In the genomic region with DNA sequence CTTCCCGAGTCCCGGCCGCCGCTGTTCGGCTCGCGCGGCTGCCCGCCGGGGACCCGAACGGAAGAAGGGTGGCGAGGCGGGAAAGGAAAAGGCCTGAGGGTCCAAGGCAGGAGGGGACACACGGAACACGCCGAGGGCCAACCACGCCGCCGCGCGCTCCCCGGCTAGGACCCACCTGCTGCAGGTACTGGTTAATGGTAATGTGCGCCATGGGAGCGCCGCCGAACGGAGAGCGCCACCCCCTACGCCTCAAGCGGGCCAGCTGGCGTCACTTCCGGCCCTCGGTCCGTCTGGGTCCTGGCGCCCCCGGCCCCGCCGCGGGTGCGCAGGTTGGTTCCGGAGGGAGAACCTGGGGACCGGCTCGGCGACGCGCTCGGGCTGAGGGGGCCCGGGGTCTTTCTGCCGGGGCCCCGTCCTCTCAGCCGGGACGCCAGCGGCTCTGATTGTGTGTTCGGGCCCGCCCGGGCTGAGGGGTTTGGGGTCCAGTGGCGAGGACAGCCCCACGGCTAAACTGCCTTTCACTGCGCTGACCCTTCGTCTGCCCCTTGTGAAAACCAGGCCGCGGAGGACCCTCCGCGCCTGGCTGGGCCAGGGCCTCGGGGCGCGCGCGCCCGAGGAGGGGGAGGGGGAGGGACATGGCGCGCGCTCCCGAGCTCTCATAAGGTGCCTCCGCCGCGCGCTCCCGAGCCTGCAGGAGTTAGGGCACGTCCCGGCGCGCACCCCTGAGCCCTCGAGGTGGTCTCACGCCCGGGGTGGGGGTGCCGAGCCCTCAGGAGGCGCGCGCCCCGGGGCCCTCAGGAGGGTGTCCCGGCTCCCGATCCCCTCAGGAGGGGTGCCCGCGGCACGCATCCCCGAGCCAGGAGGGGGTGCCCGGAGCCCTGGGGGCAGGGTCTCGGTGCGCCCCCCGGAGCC, we compare ENCODE assay signal across 8 cellular contexts. TPM values are rescaled to one million over a fixed set of nuclear protein-coding genes. Genes with fewer than 3 reads are reported as not detected.
DNase-seq lines count a peak whose midpoint lies in the region; ATAC-seq and TF ChIP-seq lines count a peak whose summit lies in the region.

A gene (minus strand): TSS at position 246 of the 912 bp plus-strand sequence. CDS start 35 bp downstream, at position 211.

- peak within 1 kb of the TSS; percentile 95 for H3K4me3 Mint-ChIP-seq in CD4-positive, alpha-beta T cell

- intact Hi-C loops in CD4-positive, alpha-beta T cell (cut with DNase I, micrococcal nuclease), result loop anchor here (1.0 to 10.0 kb wide), 7 partner anchors 54 to 521 kb away; a partner anchor contains a TSS

- no peaks in the 10 kb centered on the region for H3K27me3 ChIP-seq in CD4-positive, alpha-beta T cell (ENCODE audit: control insufficient read depth, insufficient read depth, low read length)

- H3K27me3 Mint-ChIP-seq in CD4-positive, alpha-beta T cell, result no peaks in the 10 kb centered on the region

- peaks cover 49% of the 10 kb centered on the region for H3K36me3 Mint-ChIP-seq in CD4-positive, alpha-beta T cell (ENCODE audit: low read depth)

- H3K9me3 ChIP-seq in CD4-positive, alpha-beta T cell (ENCODE audit: control insufficient read depth, low read length), result no peaks in the 10 kb centered on the region

- H3K27ac Mint-ChIP-seq in CD4-positive, alpha-beta T cell, result peak within 1 kb of the TSS; percentile 88

- ATAC-seq in CD4-positive, alpha-beta T cell (ENCODE audit: poor library complexity), result peak; percentile 64
- ATAC-seq in GM19438 (IDR thresholded peaks at IDR 0.05; ENCODE audit: low read depth, unreplicated experiment), result peak; percentile 71
- peak; percentile 77 for ATAC-seq in HG03571 (IDR thresholded peaks at IDR 0.05; ENCODE audit: unreplicated experiment)

- POLR2A ChIA-PET in CD4-positive, alpha-beta T cell (lab: Charles Lee), result interaction anchor here (0.9 to 3.3 kb wide), 17 partner anchors 12 to 281 kb away, joined by 3 to 31 read pairs (median 5); a partner anchor contains a TSS

- DNase-seq in CD4-positive, alpha-beta T cell, result peak; percentile 84 to 95 (median 88)
- DNase-seq in NK-92 (lab: John Stamatoyannopoulos, UW; ENCODE audit: unreplicated experiment) (peak; percentile 41), lung microvascular endothelial cell (ENCODE audit: low read depth in 2 of 2) (peak; percentile 89 to 95)
- DNase-seq in activated CD8-positive, alpha-beta memory T cell treated with anti-CD3 and anti-CD28 coated beads for 1 hour (ENCODE audit: extremely low read depth in 1 of 2, low read depth in 1 of 2), result peak; percentile 61 to 86
- peak; percentile 85 for DNase-seq in effector CD4-positive, alpha-beta T cell
- DNase-seq in stimulated activated CD4-positive, alpha-beta T cell treated with anti-CD3 and anti-CD28 coated beads, TNF-alpha, amount 100 ng/mL, for 48 hours (ENCODE audit: low read depth in 3 of 3), result peak; percentile 73 to 81 (median 78)

- TF ChIP-seq CTCF in CD4-positive, alpha-beta T cell (IDR thresholded peaks at IDR 0.05), result no peak

- H3K27ac ChIP-seq in CD4-positive, alpha-beta T cell (ENCODE audit: low read depth, low read length), result peak within 1 kb of the TSS; percentile 90

- H3K9me3 Mint-ChIP-seq in CD4-positive, alpha-beta T cell, result no peaks in the 10 kb centered on the region

- peaks cover 64% of the 10 kb centered on the region for H3K4me1 Mint-ChIP-seq in CD4-positive, alpha-beta T cell (ENCODE audit: low read depth)

- CTCF ChIA-PET in CD4-positive, alpha-beta T cell (lab: Charles Lee), result interaction anchor here (0.8 to 1.3 kb wide), 2 partner anchors 10 to 23 kb away, joined by 3 read pairs; no protein-coding TSS in a partner anchor

RNA-seq across cellular contexts. Expression of the gene that starts here (rescaled TPM):
- total RNA-seq in CD4-positive, alpha-beta T cell, result 10 to 100 TPM; 33.6 to 33.7 TPM
- total RNA-seq in lung microvascular endothelial cell, result 36.0 and 53.6 TPM in 2 replicates

Comparison
In these comparisons a context has a peak if more than half of its experiments do, and no peak if none do; other contexts are left out.
1. Peak in every context shown above with its lines: DNase-seq, ATAC-seq and H3K27ac ChIP-seq.
2. DNase-seq: peak in every context shown above with its lines; median percentile 92 in lung microvascular endothelial cell; 88 in CD4-positive, alpha-beta T cell; 85 in effector CD4-positive, alpha-beta T cell; 78 in stimulated activated CD4-positive, alpha-beta T cell treated with anti-CD3 and anti-CD28 coated beads, TNF-alpha, amount 100 ng/mL, for 48 hours; 74 in activated CD8-positive, alpha-beta memory T cell treated with anti-CD3 and anti-CD28 coated beads for 1 hour; 41 in NK-92.